ENCODE assay signal across 8 cellular contexts in genomic region chr19:53365134-53365898, GRCh38. TPM values are rescaled to one million over a fixed set of nuclear protein-coding genes. Genes with fewer than 3 reads are reported as not detected.
DNase-seq lines count a peak whose midpoint lies in the region; ATAC-seq and TF ChIP-seq lines count a peak whose summit lies in the region.

Gene ZNF525, plus strand, starts transcription at chr19:53365705. Its CDS starts 6,577 bp downstream, at chr19:53372282.

- peaks cover 43% of the 10 kb centered on the region for H3K4me1 Mint-ChIP-seq in GM23338

- peak within 1 kb of the TSS; percentile 91 for H2AFZ ChIP-seq in GM23338

- H3K9me2 ChIP-seq in GM23338 (ENCODE audit: insufficient read depth) = no peaks in the 10 kb centered on the region

- peaks cover 34% of the 10 kb centered on the region for H3K79me2 ChIP-seq in GM23338 (replicated peaks; ENCODE audit: insufficient read depth)

- peaks cover under 1% of the 10 kb centered on the region; the same call in 1 of the 3 replicates for H3K36me3 Mint-ChIP-seq in GM23338 (ENCODE audit: low read depth)

- H3K36me3 ChIP-seq in GM23338 (ENCODE audit: insufficient read depth) (no peaks in the 10 kb centered on the region), SJSA1 (no peaks in the 10 kb centered on the region)

- H3K4me2 ChIP-seq in GM23338 = peak within 1 kb of the TSS; percentile 97

- peak; percentile 93 for ATAC-seq in GM23338
- peak; percentile 100 for ATAC-seq in omental fat pad (ENCODE audit: low FRiP score)

- peaks cover 37% of the 10 kb centered on the region for H3K4me1 ChIP-seq in GM23338 (ENCODE audit: insufficient read depth)
- peaks cover 3% of the 10 kb centered on the region; the same call in 1 of the 2 replicates for H3K4me1 ChIP-seq in SJSA1 (replicated peaks)

- 0 out of 3 replicates have a peak, but pooled peaks cover under 1% of the 10 kb centered on the region for H3K9me3 Mint-ChIP-seq in GM23338

- TF ChIP-seq CTCF in GM23338 (conservative IDR thresholded peaks at IDR 0.05; ENCODE audit: low read depth in 2 of 2) (peak in 1 of 2 experiments; percentile 73; a peak in 2 of 4 replicates), omental fat pad (IDR thresholded peaks at IDR 0.05) (no peak)

- DNase-seq in EL (peak; percentile 86), GM23338 (ENCODE audit: low spot score) (peak; percentile 93), LoVo (ENCODE audit: low spot score) (peak; percentile 73), SJSA1 (ENCODE audit: low read depth in 1 of 2, low spot score in 2 of 2) (peak; percentile 21 to 81), globus pallidus (ENCODE audit: low spot score) (peak; percentile 80), omental fat pad (ENCODE audit: low spot score) (peak; percentile 88)
- DNase-seq in activated naive CD4-positive, alpha-beta T cell treated with Interleukin-2 at 50 U/mL for 16 hours = peak; percentile 97

- H3K9me3 ChIP-seq in SJSA1 (replicated peaks) = no peaks in the 10 kb centered on the region

- peak within 1 kb of the TSS; percentile 93 for H3K4me3 Mint-ChIP-seq in GM23338

- H3K4me3 ChIP-seq in GM23338 = peak within 1 kb of the TSS; percentile 97
- H3K4me3 ChIP-seq in SJSA1 = peak within 1 kb of the TSS; percentile 49

- no peaks in the 10 kb centered on the region for H3K27me3 ChIP-seq in GM23338 (ENCODE audit: insufficient read depth)
- no peaks in the 10 kb centered on the region for H3K27me3 ChIP-seq in SJSA1 (replicated peaks)

- H3F3A ChIP-seq in GM23338 (replicated peaks; ENCODE audit: low read depth) = peaks cover 8% of the 10 kb centered on the region

- peak within 1 kb of the TSS; percentile 78 for H3K27ac Mint-ChIP-seq in GM23338

- peak within 1 kb of the TSS; percentile 91; the same call in 1 of the 2 replicates for H3K27ac ChIP-seq in GM23338 (ENCODE audit: low read depth)
- no peak within 1 kb of the TSS for H3K27ac ChIP-seq in SJSA1
- peak within 1 kb of the TSS; percentile 45 for H3K27ac ChIP-seq in temporal lobe (ENCODE audit: low read depth, low read length)

- peaks cover 14% of the 10 kb centered on the region for H4K20me1 ChIP-seq in GM23338 (replicated peaks; ENCODE audit: insufficient read depth)

- H3K27me3 Mint-ChIP-seq in GM23338 (ENCODE audit: insufficient read depth, low read depth, poor library complexity) = peaks cover 16% of the 10 kb centered on the region

TF ChIP-seq in GM23338, 12 proteins besides CTCF, POLR2A, EP300 and RAD21:
- TF ChIP-seq POLR2AphosphoS5 (IDR thresholded peaks at IDR 0.05; ENCODE audit: low read depth) (peak; percentile 86), JUNB (IDR thresholded peaks at IDR 0.05; ENCODE audit: unreplicated experiment) (no peak)
TF ChIP-seq in GM23338: peak in this region for 1.

RNA-seq across cellular contexts. Expression of gene ZNF525, which starts in this region (rescaled TPM):
- total RNA-seq in GM23338 (2014; rRNA removed; shearing (Covaris generic)) = 74.0 and 99.8 TPM in 2 replicates
- polyA plus RNA-seq in GM23338 (2016; fragmentation: Nextera tagmentation; extraction: Ambion mirVana) = 29.5 and 39.3 TPM in 2 replicates
- 5.0 and 6.3 TPM in 2 replicates for total RNA-seq in SJSA1 (2014; rRNA removed; shearing (Covaris generic))
- total RNA-seq in omental fat pad (10 to 100 TPM in 1 of 4 donors, 1 to 10 TPM in 3; 3.7 to 13.3 (median 7.6) TPM), temporal lobe (17.0 TPM)
